8 cellular contexts compared by ENCODE assay signal in the genomic region with DNA sequence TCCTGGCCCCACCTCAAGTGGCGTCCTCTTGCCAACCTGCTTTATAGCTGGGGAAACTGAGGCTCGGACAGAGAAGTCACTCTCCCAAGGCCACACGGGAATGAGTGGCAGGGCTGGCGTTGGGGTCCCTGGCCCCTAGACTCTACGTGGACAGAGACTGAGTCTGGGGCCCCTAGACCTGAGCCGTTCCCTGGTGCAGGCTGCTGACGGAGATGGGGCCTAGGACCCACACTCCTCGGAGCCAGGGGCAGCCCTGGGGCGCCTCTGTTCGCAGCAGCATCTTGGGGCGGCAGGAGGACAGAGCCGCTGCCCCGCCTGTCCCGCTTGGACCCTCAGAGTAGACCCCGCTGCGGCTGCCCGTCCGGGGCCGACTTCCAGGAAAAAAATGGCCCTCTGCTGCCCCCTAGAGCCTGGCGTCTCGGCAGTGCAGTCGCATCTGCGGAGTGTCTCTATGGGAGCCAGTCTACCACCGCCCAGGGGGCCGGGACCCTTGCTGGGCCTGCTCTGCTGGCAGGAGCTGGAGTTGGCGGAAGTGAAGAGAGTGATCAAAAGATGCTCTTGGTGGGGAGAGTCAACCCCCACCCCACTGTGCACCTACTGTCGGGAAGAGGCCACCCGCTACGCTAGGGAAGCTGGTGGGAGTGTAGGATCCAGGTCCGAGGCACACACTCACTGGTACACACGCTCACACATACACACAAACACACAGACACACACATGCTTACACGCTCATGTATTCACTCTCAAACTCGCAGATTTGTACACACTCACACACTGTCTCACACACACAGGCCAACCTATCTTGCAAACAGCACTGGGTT.
DNase-seq lines count a peak whose midpoint lies in the region; ATAC-seq and TF ChIP-seq lines count a peak whose summit lies in the region.

No MANE protein-coding gene starts in this region.

- H3K27me3 Mint-ChIP-seq in CD14-positive monocyte (ENCODE audit: low read depth in 3 of 3) (peaks cover 7 to 25% (median 21%) of the 10 kb centered on the region in 3 donors), HFFc6 (ENCODE audit: insufficient read depth) (peaks cover 10% of the 10 kb centered on the region)

- H3K27ac Mint-ChIP-seq in CD14-positive monocyte (no peak overlapping the region), HFFc6 (no peak overlapping the region)

- DNase-seq in CD14-positive monocyte (ENCODE audit: low spot score) (no peak), HFFc6 (no peak), SKM-1 treated with dmso at 0.1 percent for 144 hours (lab: John Stamatoyannopoulos, UW; ENCODE audit: unreplicated experiment) (peak; percentile 38), left ventricle myocardium superior (peak; percentile 74), GF-D8 (lab: John Stamatoyannopoulos, UW) (no peak)
- DNase-seq in activated naive CD8-positive, alpha-beta T cell treated with anti-CD3 and anti-CD28 coated beads, Interleukin-2, amount 50 U/mL, for 16 hours (ENCODE audit: low read depth, low spot score): peak; percentile 29
- peak; percentile 24 to 68 for DNase-seq in stimulated activated CD4-positive, alpha-beta T cell treated with anti-CD3 and anti-CD28 coated beads, Interleukin-12 subunit alpha, Interleukin-12 subunit beta, amount 100 ng/mL, for 24 hours (ENCODE audit: low read depth in 2 of 2)

- intact Hi-C loops in CD14-positive monocyte (cut with micrococcal nuclease) (loop anchor here (2.0 to 10.0 kb wide), 2 partner anchors 525 to 527 kb away; a partner anchor contains a TSS), left ventricle myocardium superior (cut with micrococcal nuclease) (no loop called here)

- H3K4me1 Mint-ChIP-seq in CD14-positive monocyte: peaks cover 14% of the 10 kb centered on the region
- H3K4me1 Mint-ChIP-seq in HFFc6 (ENCODE audit: low read depth): peaks cover 17% of the 10 kb centered on the region

- H3K4me3 Mint-ChIP-seq in CD14-positive monocyte (no peak overlapping the region), HFFc6 (no peak overlapping the region)

- peaks cover 2 to 8% (median 4%) of the 10 kb centered on the region in 7 donors for H3K9me3 Mint-ChIP-seq in CD14-positive monocyte
- H3K9me3 Mint-ChIP-seq in HFFc6: no peaks in the 10 kb centered on the region; the same call in 1 of the 2 replicates

- TF ChIP-seq CTCF in CD14-positive monocyte (IDR thresholded peaks at IDR 0.05) (peak; percentile 91), HFFc6 (IDR thresholded peaks at IDR 0.05) (peak; percentile 92)

- H3K36me3 Mint-ChIP-seq in CD14-positive monocyte (no peaks in the 10 kb centered on the region), HFFc6 (ENCODE audit: low read depth) (no peaks in the 10 kb centered on the region)

- ATAC-seq in left ventricle myocardium superior (peak; percentile 80), GM18873 (IDR thresholded peaks at IDR 0.05; ENCODE audit: low FRiP score, unreplicated experiment) (no peak)

Comparison
In these comparisons a context has a peak if more than half of its experiments do, and no peak if none do; other contexts are left out.
1. DNase-seq: peak in SKM-1 treated with dmso at 0.1 percent for 144 hours (single experiment), activated naive CD8-positive, alpha-beta T cell treated with anti-CD3 and anti-CD28 coated beads, Interleukin-2, amount 50 U/mL, for 16 hours (single experiment), left ventricle myocardium superior (single experiment) and stimulated activated CD4-positive, alpha-beta T cell treated with anti-CD3 and anti-CD28 coated beads, Interleukin-12 subunit alpha, Interleukin-12 subunit beta, amount 100 ng/mL, for 24 hours (2 of 2); none in CD14-positive monocyte (single experiment), HFFc6 (single experiment) and GF-D8 (single experiment).